ENCODE assay signal across 1 cellular context in the genomic region with DNA sequence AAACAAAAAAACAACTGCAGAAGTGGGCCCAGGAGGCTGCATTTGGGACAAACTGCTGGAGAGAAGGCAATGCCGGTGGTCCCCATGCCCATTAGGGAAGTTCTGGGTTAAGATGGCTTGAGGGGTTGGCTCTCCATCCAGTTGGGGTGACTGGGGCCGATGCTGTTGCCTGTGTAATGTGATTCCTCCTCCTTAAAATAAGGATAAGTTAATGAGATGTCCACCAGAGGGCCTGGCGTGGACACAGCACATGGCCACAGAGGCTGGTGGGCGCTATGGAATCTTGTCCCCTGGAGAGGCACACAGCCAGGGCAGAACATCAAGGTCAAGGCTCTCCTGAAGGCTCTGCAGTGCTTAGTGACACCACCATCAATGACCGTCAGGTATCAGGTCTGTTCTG.
A peak's percentile ranks its signal among the peaks of the same experiment; 100 is the strongest.
TF ChIP-seq lines count a peak whose summit lies in the region.

No MANE protein-coding gene starts in this region.

TF ChIP-seq in K562, 482 proteins besides CTCF, POLR2A, EP300 and RAD21 (continued from another document):
- TF ChIP-seq ZBTB7A (IDR thresholded peaks at IDR 0.05; ENCODE audit: borderline replicate concordance, control insufficient read depth, low read depth, low read length) (peak; percentile 27; the same call in 1 of the 2 replicates), MYC (IDR thresholded peaks at IDR 0.05; ENCODE audit: low read depth, low read length) (peak; percentile 81), MYC (CRISPR knock-in tag; IDR thresholded peaks at IDR 0.05; ENCODE audit: borderline replicate concordance, low read depth) (no peak), ZNF586 (CRISPR knock-in tag; conservative IDR thresholded peaks at IDR 0.05) (no peak), NR4A1 (CRISPR knock-in tag; IDR thresholded peaks at IDR 0.05) (no peak), NR4A1 (tag; IDR thresholded peaks at IDR 0.05) (no peak), SMAD4 (CRISPR knock-in tag; conservative IDR thresholded peaks at IDR 0.05) (no peak), DACH1 (IDR thresholded peaks at IDR 0.05; ENCODE audit: partially characterized antibody) (no peak), SMAD1 (IDR thresholded peaks at IDR 0.05; ENCODE audit: low read depth, low read length, partially characterized antibody) (no peak), KLF6 (CRISPR knock-in tag; IDR thresholded peaks at IDR 0.05; ENCODE audit: borderline replicate concordance) (no peak)
- TF ChIP-seq, protein P1, sequence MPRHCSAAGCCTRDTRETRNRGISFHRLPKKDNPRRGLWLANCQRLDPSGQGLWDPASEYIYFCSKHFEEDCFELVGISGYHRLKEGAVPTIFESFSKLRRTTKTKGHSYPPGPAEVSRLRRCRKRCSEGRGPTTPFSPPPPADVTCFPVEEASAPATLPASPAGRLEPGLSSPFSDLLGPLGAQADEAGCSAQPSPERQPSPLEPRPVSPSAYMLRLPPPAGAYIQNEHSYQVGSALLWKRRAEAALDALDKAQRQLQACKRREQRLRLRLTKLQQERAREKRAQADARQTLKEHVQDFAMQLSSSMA (CRISPR knock-in tag; IDR thresholded peaks at IDR 0.05): no peak
- TF ChIP-seq, protein P2, sequence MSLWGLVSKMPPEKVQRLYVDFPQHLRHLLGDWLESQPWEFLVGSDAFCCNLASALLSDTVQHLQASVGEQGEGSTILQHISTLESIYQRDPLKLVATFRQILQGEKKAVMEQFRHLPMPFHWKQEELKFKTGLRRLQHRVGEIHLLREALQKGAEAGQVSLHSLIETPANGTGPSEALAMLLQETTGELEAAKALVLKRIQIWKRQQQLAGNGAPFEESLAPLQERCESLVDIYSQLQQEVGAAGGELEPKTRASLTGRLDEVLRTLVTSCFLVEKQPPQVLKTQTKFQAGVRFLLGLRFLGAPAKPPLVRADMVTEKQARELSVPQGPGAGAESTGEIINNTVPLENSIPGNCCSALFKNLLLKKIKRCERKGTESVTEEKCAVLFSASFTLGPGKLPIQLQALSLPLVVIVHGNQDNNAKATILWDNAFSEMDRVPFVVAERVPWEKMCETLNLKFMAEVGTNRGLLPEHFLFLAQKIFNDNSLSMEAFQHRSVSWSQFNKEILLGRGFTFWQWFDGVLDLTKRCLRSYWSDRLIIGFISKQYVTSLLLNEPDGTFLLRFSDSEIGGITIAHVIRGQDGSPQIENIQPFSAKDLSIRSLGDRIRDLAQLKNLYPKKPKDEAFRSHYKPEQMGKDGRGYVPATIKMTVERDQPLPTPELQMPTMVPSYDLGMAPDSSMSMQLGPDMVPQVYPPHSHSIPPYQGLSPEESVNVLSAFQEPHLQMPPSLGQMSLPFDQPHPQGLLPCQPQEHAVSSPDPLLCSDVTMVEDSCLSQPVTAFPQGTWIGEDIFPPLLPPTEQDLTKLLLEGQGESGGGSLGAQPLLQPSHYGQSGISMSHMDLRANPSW (CRISPR knock-in tag; IDR thresholded peaks at IDR 0.05): no peak
- TF ChIP-seq, protein P3, sequence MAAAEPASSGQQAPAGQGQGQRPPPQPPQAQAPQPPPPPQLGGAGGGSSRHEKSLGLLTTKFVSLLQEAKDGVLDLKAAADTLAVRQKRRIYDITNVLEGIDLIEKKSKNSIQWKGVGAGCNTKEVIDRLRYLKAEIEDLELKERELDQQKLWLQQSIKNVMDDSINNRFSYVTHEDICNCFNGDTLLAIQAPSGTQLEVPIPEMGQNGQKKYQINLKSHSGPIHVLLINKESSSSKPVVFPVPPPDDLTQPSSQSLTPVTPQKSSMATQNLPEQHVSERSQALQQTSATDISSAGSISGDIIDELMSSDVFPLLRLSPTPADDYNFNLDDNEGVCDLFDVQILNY (CRISPR knock-in tag; IDR thresholded peaks at IDR 0.05): no peak
- TF ChIP-seq, protein P4, sequence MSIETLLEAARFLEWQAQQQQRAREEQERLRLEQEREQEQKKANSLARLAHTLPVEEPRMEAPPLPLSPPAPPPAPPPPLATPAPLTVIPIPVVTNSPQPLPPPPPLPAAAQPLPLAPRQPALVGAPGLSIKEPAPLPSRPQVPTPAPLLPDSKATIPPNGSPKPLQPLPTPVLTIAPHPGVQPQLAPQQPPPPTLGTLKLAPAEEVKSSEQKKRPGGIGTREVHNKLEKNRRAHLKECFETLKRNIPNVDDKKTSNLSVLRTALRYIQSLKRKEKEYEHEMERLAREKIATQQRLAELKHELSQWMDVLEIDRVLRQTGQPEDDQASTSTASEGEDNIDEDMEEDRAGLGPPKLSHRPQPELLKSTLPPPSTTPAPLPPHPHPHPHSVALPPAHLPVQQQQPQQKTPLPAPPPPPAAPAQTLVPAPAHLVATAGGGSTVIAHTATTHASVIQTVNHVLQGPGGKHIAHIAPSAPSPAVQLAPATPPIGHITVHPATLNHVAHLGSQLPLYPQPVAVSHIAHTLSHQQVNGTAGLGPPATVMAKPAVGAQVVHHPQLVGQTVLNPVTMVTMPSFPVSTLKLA (conservative IDR thresholded peaks at IDR 0.05): peak in 1 of 2 experiments; percentile 33; a peak in 1 of 4 replicates
TF ChIP-seq in K562: peak in this region for 5.
